9 cellular contexts compared by ENCODE assay signal in genomic region chr1:25922633-25923567, GRCh38. TPM values are rescaled to one million over a fixed set of nuclear protein-coding genes. Genes with fewer than 3 reads are reported as not detected.
DNase-seq lines count a peak whose midpoint lies in the region; ATAC-seq lines count a peak whose summit lies in the region.
"Had no signal": no experiment of that assay in that cellular context is flagged by ENCODE, and none has a peak within 500 bp of the region (broad histone marks: within the 10 kb centered on the region; RNA-seq: fewer than 3 reads in every experiment).

No MANE protein-coding gene starts in this region.

- POLR2A ChIA-PET in activated CD4-positive, alpha-beta memory T cell treated with anti-CD3 and anti-CD28 coated beads for 36 hours (lab: Charles Lee), result interaction anchor here (0.6 to 1.6 kb wide), 5 partner anchors 9 to 1522 kb away, joined by 3 to 6 read pairs (median 3); partner anchors contain the start of gene PAFAH2

- peak overlapping the region; percentile 57 for H3K4me3 ChIP-seq in effector memory CD4-positive, alpha-beta T cell (ENCODE audit: insufficient read depth, low read depth, low read length, poor library complexity, severe bottlenecking)

- H3K4me3 Mint-ChIP-seq in activated CD4-positive, alpha-beta memory T cell treated with anti-CD3 and anti-CD28 coated beads for 36 hours, result peak overlapping the region; percentile 70
- peak overlapping the region; percentile 77 for H3K4me3 Mint-ChIP-seq in stimulated activated effector memory CD8-positive, alpha-beta T cell treated with anti-CD3 and anti-CD28 coated beads, Interleukin-12 subunit alpha, Interleukin-12 subunit beta, amount 100 ng/mL, for 72 hours

- peak; percentile 84 for ATAC-seq in stimulated activated effector memory CD8-positive, alpha-beta T cell treated with anti-CD3 and anti-CD28 coated beads, Interleukin-12 subunit alpha, Interleukin-12 subunit beta, amount 100 ng/mL, for 72 hours
- no peak for ATAC-seq in HG03521 (IDR thresholded peaks at IDR 0.05; ENCODE audit: unreplicated experiment)

- no peaks in the 10 kb centered on the region for H3K27me3 ChIP-seq in effector memory CD4-positive, alpha-beta T cell (replicated peaks; ENCODE audit: control insufficient read depth, insufficient read depth, low read length, poor library complexity, severe bottlenecking)

- no peaks in the 10 kb centered on the region for H3K9me3 Mint-ChIP-seq in activated CD4-positive, alpha-beta memory T cell treated with anti-CD3 and anti-CD28 coated beads for 36 hours
- H3K9me3 Mint-ChIP-seq in stimulated activated effector memory CD8-positive, alpha-beta T cell treated with anti-CD3 and anti-CD28 coated beads, Interleukin-12 subunit alpha, Interleukin-12 subunit beta, amount 100 ng/mL, for 72 hours, result no peaks in the 10 kb centered on the region

- peak; percentile 62 for DNase-seq in DMS114 treated with DMSO at 0.1 percent for 48 hours (lab: John Stamatoyannopoulos, UW; ENCODE audit: unreplicated experiment)
- DNase-seq in MV-4-11 (lab: John Stamatoyannopoulos, UW), result peak; percentile 68
- DNase-seq in activated CD4-positive, alpha-beta memory T cell treated with anti-CD3 and anti-CD28 coated beads for 36 hours, result peak; percentile 66
- peak; percentile 24 to 27 (median 25) for DNase-seq in effector memory CD4-positive, alpha-beta T cell
- DNase-seq in medulla oblongata (ENCODE audit: extremely low spot score), result peak; percentile 54
- peak; percentile 26 to 64 for DNase-seq in stimulated activated effector memory CD8-positive, alpha-beta T cell treated with anti-CD3 and anti-CD28 coated beads, Interleukin-12 subunit alpha, Interleukin-12 subunit beta, amount 100 ng/mL, for 72 hours (ENCODE audit: low spot score in 2 of 2)
- DNase-seq in D341Med (ENCODE audit: low spot score), result no peak

- H3K4me1 ChIP-seq in effector memory CD4-positive, alpha-beta T cell (ENCODE audit: control insufficient read depth, insufficient read depth, low read length, poor library complexity, severe bottlenecking), result peaks cover 19% of the 10 kb centered on the region

- no peaks in the 10 kb centered on the region for H3K36me3 ChIP-seq in effector memory CD4-positive, alpha-beta T cell (ENCODE audit: control insufficient read depth, insufficient read depth, low read length)

- H3K27ac Mint-ChIP-seq in activated CD4-positive, alpha-beta memory T cell treated with anti-CD3 and anti-CD28 coated beads for 36 hours, result no peak overlapping the region
- peak overlapping the region; percentile 69 for H3K27ac Mint-ChIP-seq in stimulated activated effector memory CD8-positive, alpha-beta T cell treated with anti-CD3 and anti-CD28 coated beads, Interleukin-12 subunit alpha, Interleukin-12 subunit beta, amount 100 ng/mL, for 72 hours

- peak overlapping the region; percentile 5 for H3K27ac ChIP-seq in effector memory CD4-positive, alpha-beta T cell (ENCODE audit: insufficient read depth, low read length, poor library complexity, severe bottlenecking)
- H3K27ac ChIP-seq: KMS-11 had no signal

- CTCF ChIA-PET in activated CD4-positive, alpha-beta memory T cell treated with anti-CD3 and anti-CD28 coated beads for 36 hours (lab: Charles Lee), result interaction anchor here (1.8 to 2.9 kb wide), 3 partner anchors 18 to 75 kb away, joined by 6 to 14 read pairs (median 8); partner anchors contain the start of gene PAFAH2

- intact Hi-C loops in activated CD4-positive, alpha-beta memory T cell treated with anti-CD3 and anti-CD28 coated beads for 36 hours (cut with micrococcal nuclease), result loop anchor here (2.0 kb wide), 1 partner anchor 16 kb away; the partner anchor contains the start of gene STMN1

- H3K36me3 Mint-ChIP-seq in activated CD4-positive, alpha-beta memory T cell treated with anti-CD3 and anti-CD28 coated beads for 36 hours, result no peaks in the 10 kb centered on the region
- no peaks in the 10 kb centered on the region for H3K36me3 Mint-ChIP-seq in stimulated activated effector memory CD8-positive, alpha-beta T cell treated with anti-CD3 and anti-CD28 coated beads, Interleukin-12 subunit alpha, Interleukin-12 subunit beta, amount 100 ng/mL, for 72 hours

- peaks cover 25% of the 10 kb centered on the region for H3K4me1 Mint-ChIP-seq in activated CD4-positive, alpha-beta memory T cell treated with anti-CD3 and anti-CD28 coated beads for 36 hours (ENCODE audit: low read depth)
- H3K4me1 Mint-ChIP-seq in stimulated activated effector memory CD8-positive, alpha-beta T cell treated with anti-CD3 and anti-CD28 coated beads, Interleukin-12 subunit alpha, Interleukin-12 subunit beta, amount 100 ng/mL, for 72 hours, result peaks cover 23% of the 10 kb centered on the region

- no peaks in the 10 kb centered on the region for H3K9me3 ChIP-seq in effector memory CD4-positive, alpha-beta T cell (ENCODE audit: control insufficient read depth, low read length)

- H3K27me3 Mint-ChIP-seq in activated CD4-positive, alpha-beta memory T cell treated with anti-CD3 and anti-CD28 coated beads for 36 hours, result peaks cover 1% of the 10 kb centered on the region

RNA-seq across cellular contexts. Expression of gene STMN1, which starts 16.7 kb away (rescaled TPM):
- 100 to 1,000 TPM; 619 to 630 TPM for total RNA-seq in activated CD4-positive, alpha-beta memory T cell treated with anti-CD3 and anti-CD28 coated beads for 36 hours

RNA-seq across cellular contexts. Expression of gene PAQR7, which starts 47.4 kb away (rescaled TPM):
- 1 to 10 TPM; 4.1 to 4.2 TPM for total RNA-seq in activated CD4-positive, alpha-beta memory T cell treated with anti-CD3 and anti-CD28 coated beads for 36 hours
